Comparison of ENCODE assay signal across 1 cellular context in genomic region chr1:183583466-183583865, GRCh38.
TF ChIP-seq lines count a peak whose summit lies in the region.

No MANE protein-coding gene starts in this region.

TF ChIP-seq in IMR-90, 13 proteins besides CTCF, POLR2A, EP300 and RAD21:
- TF ChIP-seq CEBPB (IDR thresholded peaks at IDR 0.05; ENCODE audit: low read depth, low read length): peak; percentile 74; the same call in 1 of the 2 replicates
- no peak for TF ChIP-seq USF2 (IDR thresholded peaks at IDR 0.05; ENCODE audit: low read depth, low read length)
- TF ChIP-seq NFE2L2 (IDR thresholded peaks at IDR 0.05; ENCODE audit: low read depth, low read length): no peak
- TF ChIP-seq MAFK (IDR thresholded peaks at IDR 0.05; ENCODE audit: low read depth, low read length): no peak
- no peak for TF ChIP-seq RFX5 (IDR thresholded peaks at IDR 0.05; ENCODE audit: low read depth, low read length)
- no peak for TF ChIP-seq MAZ (IDR thresholded peaks at IDR 0.05; ENCODE audit: borderline replicate concordance, low read depth, low read length)
- TF ChIP-seq CHD1 (IDR thresholded peaks at IDR 0.05; ENCODE audit: low read depth, low read length): no peak
- TF ChIP-seq BHLHE40 (IDR thresholded peaks at IDR 0.05; ENCODE audit: low read depth, low read length): peak; percentile 79
